Comparison of ENCODE assay signal across 8 cellular contexts in genomic region chr19:45254044-45254531, GRCh38. TPM values are rescaled to one million over a fixed set of nuclear protein-coding genes. Genes with fewer than 3 reads are reported as not detected.
DNase-seq lines count a peak whose midpoint lies in the region; ATAC-seq and TF ChIP-seq lines count a peak whose summit lies in the region.

No MANE protein-coding gene starts in this region.

- H3F3A ChIP-seq in PC-3 (ENCODE audit: low read length, unreplicated experiment), result no peaks in the 10 kb centered on the region
- H3F3A ChIP-seq in smooth muscle cell (ENCODE audit: low read depth), result no peaks in the 10 kb centered on the region

- H4K20me1 ChIP-seq in PC-3 (ENCODE audit: low read length), result no peaks in the 10 kb centered on the region
- H4K20me1 ChIP-seq in smooth muscle cell (ENCODE audit: low read depth), result peaks cover 70% of the 10 kb centered on the region

- peaks cover 32% of the 10 kb centered on the region for H3K79me2 ChIP-seq in PC-3 (ENCODE audit: low read length)
- H3K79me2 ChIP-seq in smooth muscle cell (ENCODE audit: low read depth), result peaks cover 77% of the 10 kb centered on the region

- intact Hi-C loops in PC-3 (cut with micrococcal nuclease), result loop anchor here (10.0 kb wide), 1 partner anchor 239 kb away; no protein-coding TSS in a partner anchor

- H3K36me3 ChIP-seq in PC-3 (ENCODE audit: low read depth, low read length) (no peaks in the 10 kb centered on the region), smooth muscle cell (ENCODE audit: low read depth) (no peaks in the 10 kb centered on the region)

- BruUV-seq in PC-3 (replicated peaks; lab: Mats Ljungman, UMichigan), result no TSS peak

- 0 out of 2 replicates have a peak, but pooled peaks have one; percentile 19 for TF ChIP-seq CTCF in PC-3 (conservative IDR thresholded peaks at IDR 0.05; ENCODE audit: low read depth, low read length)
- TF ChIP-seq CTCF in epithelial cell of esophagus (IDR thresholded peaks at IDR 0.05; ENCODE audit: insufficient read depth, low read depth, low read length, missing control alignments), result peak; percentile 30
- peak; percentile 35 for TF ChIP-seq CTCF in smooth muscle cell (IDR thresholded peaks at IDR 0.05; ENCODE audit: borderline replicate concordance, insufficient read depth, poor library complexity, severe bottlenecking)

- no peaks in the 10 kb centered on the region for H3K27me3 ChIP-seq in PC-3 (ENCODE audit: low read length)
- H3K27me3 ChIP-seq in smooth muscle cell (ENCODE audit: low read depth), result no peaks in the 10 kb centered on the region

- no peak overlapping the region for H2AFZ ChIP-seq in PC-3 (ENCODE audit: low read length)
- no peak overlapping the region for H2AFZ ChIP-seq in smooth muscle cell (ENCODE audit: low read depth)

- H3K27ac ChIP-seq in PC-3 (ENCODE audit: low read length), result no peak overlapping the region
- H3K27ac ChIP-seq in smooth muscle cell (ENCODE audit: low read depth), result no peak overlapping the region

- H3K9me3 ChIP-seq in PC-3 (ENCODE audit: low read length) (no peaks in the 10 kb centered on the region), smooth muscle cell (replicated peaks; ENCODE audit: low read depth) (no peaks in the 10 kb centered on the region)

- H3K4me1 ChIP-seq in PC-3 (ENCODE audit: insufficient read depth, low read length) (peaks cover 10% of the 10 kb centered on the region; the same call in 1 of the 2 replicates), smooth muscle cell (ENCODE audit: low read depth) (no peaks in the 10 kb centered on the region)

- POLR2A ChIA-PET in PC-3 (lab: Charles Lee; ENCODE audit: unreplicated experiment), result no interaction called here

- H3K4me2 ChIP-seq in PC-3 (ENCODE audit: low read length), result no peak overlapping the region
- H3K4me2 ChIP-seq in smooth muscle cell, result no peak overlapping the region

- peak; percentile 7 for DNase-seq in activated gamma-delta T cell treated with Interleukin-2 at 50 U/mL for 16 hours
- no peak for DNase-seq in activated gamma-delta T cell (lab: John Stamatoyannopoulos, UW)
- DNase-seq in PC-3, result no peak
- no peak for DNase-seq in epithelial cell of esophagus (ENCODE audit: low read depth)
- no peak for DNase-seq in smooth muscle cell (lab: John Stamatoyannopoulos, UW; ENCODE audit: unreplicated experiment)
- no peak for DNase-seq in kidney tubule cell (ENCODE audit: low spot score)
- DNase-seq in NCI-H82 (lab: John Stamatoyannopoulos, UW), result no peak

- WGBS in smooth muscle cell (ENCODE audit: low lambda C conversion rate), result 81% methylated on average over 4 of the region's 11 CpGs

- no peaks in the 10 kb centered on the region for H3K9me2 ChIP-seq in PC-3 (replicated peaks; ENCODE audit: low read length)

- ATAC-seq in PC-3, result no peak
- ATAC-seq in GM21526 (IDR thresholded peaks at IDR 0.05; ENCODE audit: low FRiP score, unreplicated experiment), result no peak

- H3K4me3 ChIP-seq in PC-3 (ENCODE audit: low read length), result no peak overlapping the region
- H3K4me3 ChIP-seq in epithelial cell of esophagus (ENCODE audit: low read length), result no peak overlapping the region
- no peak overlapping the region for H3K4me3 ChIP-seq in smooth muscle cell

- no peak overlapping the region for H3K9ac ChIP-seq in PC-3 (ENCODE audit: low read length)
- H3K9ac ChIP-seq in smooth muscle cell (ENCODE audit: low read depth), result no peak overlapping the region

- CTCF ChIA-PET in PC-3 (lab: Charles Lee), result no interaction called here

RNA-seq across cellular contexts. Expression of gene MARK4, which starts 3.0 kb away (rescaled TPM):
- total RNA-seq in PC-3 (2014; rRNA removed) (12.1 and 21.8 TPM in 2 replicates), smooth muscle cell (20.0 and 23.0 TPM in 2 replicates)
- 15.6 and 21.9 TPM in 2 replicates for polyA plus RNA-seq in smooth muscle cell

RNA-seq across cellular contexts. Expression of gene EXOC3L2, which starts 8.9 kb away (rescaled TPM):
- total RNA-seq in PC-3 (2014; rRNA removed) (not detected in 2 replicates), smooth muscle cell (0.76 and 1.8 TPM in 2 replicates)
- 6.0 and 7.5 TPM in 2 replicates for polyA plus RNA-seq in smooth muscle cell
